15 cellular contexts compared by ENCODE assay signal in the genomic region with DNA sequence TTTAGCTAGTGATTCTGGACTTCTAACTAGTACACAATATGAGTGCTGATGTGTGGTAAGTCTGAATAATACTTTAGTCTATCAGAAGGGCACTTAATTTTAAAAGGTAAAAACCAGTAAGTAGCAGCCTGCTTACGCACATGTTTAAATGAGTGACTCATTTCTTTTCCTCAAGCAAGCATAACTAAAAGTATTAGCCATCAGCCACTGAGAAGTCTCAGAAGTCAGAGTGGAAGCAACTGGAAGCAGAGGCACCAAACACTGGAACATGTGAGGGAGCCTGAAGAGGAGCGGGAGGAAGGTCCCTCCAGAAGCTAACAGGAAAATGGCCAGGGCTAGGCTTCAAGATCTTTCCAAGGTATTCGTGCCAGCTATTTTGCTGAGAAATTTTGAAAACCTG.
DNase-seq lines count a peak whose midpoint lies in the region; ATAC-seq and TF ChIP-seq lines count a peak whose summit lies in the region.
"Had no signal": no experiment of that assay in that cellular context is flagged by ENCODE, and none has a peak within 500 bp of the region (broad histone marks: within the 10 kb centered on the region; RNA-seq: fewer than 3 reads in every experiment).

No MANE protein-coding gene starts in this region.

- no peak overlapping the region for H3K23ac ChIP-seq in mesenchymal stem cell (ENCODE audit: low read length in 2 of 2)

- no peak for TF ChIP-seq CTCF in AG10803 (conservative IDR thresholded peaks at IDR 0.05; ENCODE audit: low read length)
- no peak for TF ChIP-seq CTCF in choroid plexus epithelial cell (conservative IDR thresholded peaks at IDR 0.05; ENCODE audit: low read depth, low read length)

- no peak overlapping the region for H3K4me3 Mint-ChIP-seq in stimulated activated memory B cell treated with anti-CD40 and anti-IgM and Interleukin-4, amounts not matched to agents 10 μg/mL and 1 μg/mL and 100 μg/mL, for 72 hours

- no peak overlapping the region for H2AK5ac ChIP-seq in mesenchymal stem cell (ENCODE audit: low read length, severe bottlenecking)

- no peaks in the 10 kb centered on the region for H3K4me1 Mint-ChIP-seq in stimulated activated memory B cell treated with anti-CD40 and anti-IgM and Interleukin-4, amounts not matched to agents 10 μg/mL and 1 μg/mL and 100 μg/mL, for 72 hours

- no peaks in the 10 kb centered on the region for H3K79me1 ChIP-seq in mesenchymal stem cell (replicated peaks; ENCODE audit: low read length, poor library complexity, severe bottlenecking)

- no peak overlapping the region for H3K14ac ChIP-seq in mesenchymal stem cell (ENCODE audit: low read length in 2 of 2)

- H3K4me3 ChIP-seq in AG10803 (ENCODE audit: low read length) (no peak overlapping the region), choroid plexus epithelial cell (ENCODE audit: low read depth, low read length) (no peak overlapping the region), mesenchymal stem cell (ENCODE audit: insufficient read depth in 1 of 2, low read depth in 1 of 2, low read length in 2 of 2) (no peak overlapping the region)
- H3K4me3 ChIP-seq: heart left ventricle, lower lobe of right lung had no signal

- no peak overlapping the region for H2BK5ac ChIP-seq in mesenchymal stem cell (ENCODE audit: low read depth, low read length, poor library complexity, severe bottlenecking)

- H2BK12ac ChIP-seq in mesenchymal stem cell (ENCODE audit: low read length in 2 of 2), result no peak overlapping the region

- H3K27me3 ChIP-seq in mesenchymal stem cell (ENCODE audit: control insufficient read depth in 1 of 2, insufficient read depth in 1 of 2, low read length in 2 of 2), result no peaks in the 10 kb centered on the region
- H3K27me3 ChIP-seq: heart left ventricle had no signal

- no peak overlapping the region for H4K91ac ChIP-seq in mesenchymal stem cell (ENCODE audit: low read length)

- no peak overlapping the region for H2AFZ ChIP-seq in mesenchymal stem cell (ENCODE audit: low read depth, low read length)

- peaks cover 41% of the 10 kb centered on the region for H3K36me3 Mint-ChIP-seq in stimulated activated memory B cell treated with anti-CD40 and anti-IgM and Interleukin-4, amounts not matched to agents 10 μg/mL and 1 μg/mL and 100 μg/mL, for 72 hours

- no peak overlapping the region for H3K4ac ChIP-seq in mesenchymal stem cell (ENCODE audit: low read depth in 1 of 2, low read length in 2 of 2)

- no peak overlapping the region for H2BK120ac ChIP-seq in mesenchymal stem cell (ENCODE audit: low read depth, low read length)

- H4K8ac ChIP-seq in mesenchymal stem cell (ENCODE audit: low read length), result no peak overlapping the region

- no peak overlapping the region for H2BK15ac ChIP-seq in mesenchymal stem cell (ENCODE audit: low read depth, poor library complexity, severe bottlenecking)

- WGBS in mesenchymal stem cell, result 18% methylated on average over 2 of the region's 3 CpGs

- peak overlapping the region; percentile 7 for H3K9ac ChIP-seq in mesenchymal stem cell (ENCODE audit: low read length)

- H3K27ac Mint-ChIP-seq in stimulated activated memory B cell treated with anti-CD40 and anti-IgM and Interleukin-4, amounts not matched to agents 10 μg/mL and 1 μg/mL and 100 μg/mL, for 72 hours, result no peak overlapping the region

- no peaks in the 10 kb centered on the region for H3K27me3 Mint-ChIP-seq in stimulated activated memory B cell treated with anti-CD40 and anti-IgM and Interleukin-4, amounts not matched to agents 10 μg/mL and 1 μg/mL and 100 μg/mL, for 72 hours

- no peak for ATAC-seq in stimulated activated memory B cell treated with anti-CD40 and anti-IgM and Interleukin-4, amounts not matched to agents 10 μg/mL and 1 μg/mL and 100 μg/mL, for 72 hours
- ATAC-seq: lower lobe of right lung, Panc1 had no signal

- H3K9me3 Mint-ChIP-seq in stimulated activated memory B cell treated with anti-CD40 and anti-IgM and Interleukin-4, amounts not matched to agents 10 μg/mL and 1 μg/mL and 100 μg/mL, for 72 hours, result no peaks in the 10 kb centered on the region

- DNase-seq in AG10803 (ENCODE audit: low read depth) (peak; percentile 88), NCI-H226 (peak; percentile 64), choroid plexus epithelial cell (ENCODE audit: low read depth) (peak; percentile 87), mesenchymal stem cell (peak; percentile 91), iPS-NIHi7 (ENCODE audit: extremely low spot score) (no peak), hippocampal formation (lab: John Stamatoyannopoulos, UW) (no peak)
- no peak for DNase-seq in stimulated activated naive CD4-positive, alpha-beta T cell (lab: John Stamatoyannopoulos, UW)
- DNase-seq: activated naive CD4-positive, alpha-beta T cell treated with anti-CD3 and anti-CD28 coated beads, Interleukin-2, amount 50 U/mL, for 16 hours; GDM1; heart left ventricle; lower lobe of right lung; T1000 had no signal

- peaks cover 4% of the 10 kb centered on the region for H3K4me1 ChIP-seq in mesenchymal stem cell (ENCODE audit: control insufficient read depth, insufficient read depth, low read depth, low read length)
- H3K4me1 ChIP-seq: lower lobe of right lung had no signal

- no peaks in the 10 kb centered on the region for H3K9me3 ChIP-seq in mesenchymal stem cell (ENCODE audit: control insufficient read depth, low read length)
- H3K9me3 ChIP-seq: heart left ventricle, lower lobe of right lung had no signal

- no peak overlapping the region for H3K27ac ChIP-seq in mesenchymal stem cell (ENCODE audit: low read length, poor library complexity, severe bottlenecking)
- H3K27ac ChIP-seq: C4-2B, lower lobe of right lung had no signal

- H3K18ac ChIP-seq in mesenchymal stem cell (ENCODE audit: low read depth in 1 of 2, low read length in 2 of 2), result no peak overlapping the region

- H3K4me2 ChIP-seq in mesenchymal stem cell (ENCODE audit: low read length, poor library complexity, severe bottlenecking), result no peak overlapping the region

- H3K36me3 ChIP-seq in mesenchymal stem cell (ENCODE audit: control insufficient read depth in 1 of 2, insufficient read depth in 2 of 2, low read depth in 1 of 2, low read length in 2 of 2), result peaks cover 11 to 30% of the 10 kb centered on the region in 2 experiments

Comparison
In these comparisons a context has a peak if more than half of its experiments do, and no peak if none do; other contexts are left out.
1. DNase-seq: peak in AG10803 (single experiment), NCI-H226 (single experiment), choroid plexus epithelial cell (single experiment) and mesenchymal stem cell (single experiment); none in stimulated activated naive CD4-positive, alpha-beta T cell (0 of 6), iPS-NIHi7 (single experiment) and hippocampal formation (0 of 2).